ENCODE assay signal across 9 cellular contexts in the genomic region with DNA sequence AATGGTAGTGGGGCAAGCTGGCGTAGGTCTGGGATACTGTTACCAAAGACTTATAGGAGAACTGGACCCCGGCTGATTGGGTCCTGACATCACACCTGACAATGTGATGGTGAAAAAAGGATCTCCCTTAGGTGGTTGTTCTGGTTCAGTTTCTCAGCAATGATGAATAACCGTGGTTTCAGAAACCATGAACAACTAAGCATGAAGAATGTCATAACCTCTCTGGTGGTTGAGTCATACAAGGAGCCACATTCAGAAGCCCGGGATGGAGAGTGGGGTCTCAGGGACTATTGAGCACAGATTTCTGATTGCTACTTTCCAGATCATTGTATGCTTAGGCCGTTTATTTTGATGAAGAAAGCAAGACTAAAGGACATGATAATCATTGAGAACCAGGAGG.
DNase-seq lines count a peak whose midpoint lies in the region; ATAC-seq and TF ChIP-seq lines count a peak whose summit lies in the region.
"Had no signal": no experiment of that assay in that cellular context is flagged by ENCODE, and none has a peak within 500 bp of the region (broad histone marks: within the 10 kb centered on the region; RNA-seq: fewer than 3 reads in every experiment).

No MANE protein-coding gene starts in this region.

- H3K4me3 ChIP-seq in GM12865 (ENCODE audit: low read depth, low read length) (peak overlapping the region; percentile 53), brain microvascular endothelial cell (ENCODE audit: low read depth, low read length) (no peak overlapping the region), WERI-Rb-1 (ENCODE audit: low read depth, low read length) (no peak overlapping the region)

- DNase-seq in GM12865 (ENCODE audit: low read depth) (peak; percentile 89), brain microvascular endothelial cell (peak; percentile 23), Kasumi-1 (lab: John Stamatoyannopoulos, UW) (no peak), substantia nigra (lab: John Stamatoyannopoulos, UW) (no peak), WERI-Rb-1 (no peak), NCI-H2171 treated with DMSO at 0.1 percent for 48 hours (lab: John Stamatoyannopoulos, UW) (no peak)

- H3K27me3 ChIP-seq in brain microvascular endothelial cell (replicated peaks) (no peaks in the 10 kb centered on the region), WERI-Rb-1 (ENCODE audit: insufficient read depth, low read depth, severe bottlenecking) (no peaks in the 10 kb centered on the region)

- in situ Hi-C loops in brain microvascular endothelial cell (cut with HindIII; ENCODE audit: low pct_ligation_motif_present, low sequenced_read_pairs): no loop called here

- TF ChIP-seq CTCF in GM12865 (IDR thresholded peaks at IDR 0.05; ENCODE audit: insufficient read depth, low read depth, low read length, missing control alignments): no peak
- no peak for TF ChIP-seq CTCF in brain microvascular endothelial cell (IDR thresholded peaks at IDR 0.05; ENCODE audit: low read depth, low read length, missing control alignments)
- TF ChIP-seq CTCF in WERI-Rb-1 (IDR thresholded peaks at IDR 0.05; ENCODE audit: low read depth, low read length): no peak

- ATAC-seq in GM21381 (IDR thresholded peaks at IDR 0.05; ENCODE audit: unreplicated experiment): peak; percentile 70
- peak; percentile 65 for ATAC-seq in HG03442 (IDR thresholded peaks at IDR 0.05; ENCODE audit: unreplicated experiment)
- ATAC-seq: HCT116 had no signal

- no peak overlapping the region for H3K27ac ChIP-seq in brain microvascular endothelial cell
- no peak overlapping the region for H3K27ac ChIP-seq in substantia nigra (ENCODE audit: low read depth, low read length, poor library complexity, severe bottlenecking)
- no peak overlapping the region for H3K27ac ChIP-seq in WERI-Rb-1

- H3K36me3 ChIP-seq in brain microvascular endothelial cell (replicated peaks) (no peaks in the 10 kb centered on the region), WERI-Rb-1 (no peaks in the 10 kb centered on the region)

- H3K9me3 ChIP-seq in WERI-Rb-1 (ENCODE audit: severe bottlenecking): no peaks in the 10 kb centered on the region

Comparison
In these comparisons a context has a peak if more than half of its experiments do, and no peak if none do; other contexts are left out.
1. DNase-seq: peak in GM12865 (single experiment) and brain microvascular endothelial cell (single experiment); none in Kasumi-1 (0 of 2), substantia nigra (0 of 49), WERI-Rb-1 (single experiment) and NCI-H2171 treated with DMSO at 0.1 percent for 48 hours (single experiment).